In genomic region chr2:96797066-96797625, GRCh38 we compare ENCODE assay signal across 33 cellular contexts.
"Had no signal": no experiment of that assay in that cellular context is flagged by ENCODE, and none has a peak within 500 bp of the region (broad histone marks: within the 10 kb centered on the region; RNA-seq: fewer than 3 reads in every experiment).

No MANE protein-coding gene starts in this region.

- H3K4me3 Mint-ChIP-seq: activated CD4-positive, alpha-beta T cell treated with anti-CD3 and anti-CD28 coated beads for 36 hours; activated CD4-positive, alpha-beta T cell treated with anti-CD3 and anti-CD28 coated beads, Interleukin-2, amount 10 ng/mL, durations not matched to agents 7 days and 5 days; activated CD8-positive, alpha-beta T cell treated with anti-CD3 and anti-CD28 coated beads, Interleukin-2, amount 10 ng/mL, durations not matched to agents 7 days and 5 days; activated naive CD4-positive, alpha-beta T cell treated with anti-CD3 and anti-CD28 coated beads for 36 hours; activated T-cell treated with anti-CD3 and anti-CD28 coated beads, Interleukin-2, amount 50 U/mL, for 24 hours; activated T-helper 1 cell treated with anti-CD3 and anti-CD28 coated beads, Interleukin-12 subunit alpha, Interleukin-12 subunit beta, Interleukin-2, Interleukin-4 antibody, amounts not matched to agents 30 ng/mL and 10 ng/mL and 1 ng/mL, durations not matched to agents 14 hours and 24 hours and 36 hours; brain; IgD-negative memory B cell; T-helper 1 cell treated with Interleukin-12 subunit alpha and Interleukin-12 subunit beta and Interleukin-4 antibody, amounts not matched to agents 30 μg/mL and 1 μg/mL, for 36 hours; T-helper 2 cell treated with Interferon-gamma antibody and Interleukin-4, amounts not matched to agents 5 μg/mL and 100 μg/mL, for 36 hours; WTC11 had no signal

- H3K27me3 Mint-ChIP-seq: activated CD4-positive, alpha-beta T cell treated with anti-CD3 and anti-CD28 coated beads for 36 hours; activated CD4-positive, alpha-beta T cell treated with anti-CD3 and anti-CD28 coated beads, Interleukin-2, amount 10 ng/mL, durations not matched to agents 7 days and 5 days; activated T-cell treated with anti-CD3 and anti-CD28 coated beads, Interleukin-2, amount 50 U/mL, for 24 hours; brain; IgD-negative memory B cell had no signal

- H3K27me3 ChIP-seq: adrenal gland, MG63, SJSA1 had no signal

- H3K27ac Mint-ChIP-seq: activated CD4-positive, alpha-beta T cell treated with anti-CD3 and anti-CD28 coated beads for 36 hours; activated CD4-positive, alpha-beta T cell treated with anti-CD3 and anti-CD28 coated beads, Interleukin-2, amount 10 ng/mL, durations not matched to agents 7 days and 5 days; activated CD8-positive, alpha-beta T cell treated with anti-CD3 and anti-CD28 coated beads, Interleukin-2, amount 10 ng/mL, durations not matched to agents 7 days and 5 days; activated naive CD4-positive, alpha-beta T cell treated with anti-CD3 and anti-CD28 coated beads for 36 hours; activated T-cell treated with anti-CD3 and anti-CD28 coated beads, Interleukin-2, amount 50 U/mL, for 24 hours; activated T-helper 1 cell treated with anti-CD3 and anti-CD28 coated beads, Interleukin-12 subunit alpha, Interleukin-12 subunit beta, Interleukin-2, Interleukin-4 antibody, amounts not matched to agents 30 ng/mL and 10 ng/mL and 1 ng/mL, durations not matched to agents 14 hours and 24 hours and 36 hours; brain; IgD-negative memory B cell; T-helper 1 cell treated with Interleukin-12 subunit alpha and Interleukin-12 subunit beta and Interleukin-4 antibody, amounts not matched to agents 30 μg/mL and 1 μg/mL, for 36 hours; T-helper 2 cell treated with Interferon-gamma antibody and Interleukin-4, amounts not matched to agents 5 μg/mL and 100 μg/mL, for 36 hours; WTC11 had no signal

- H3K9me3 Mint-ChIP-seq: activated CD4-positive, alpha-beta T cell treated with anti-CD3 and anti-CD28 coated beads, Interleukin-2, amount 10 ng/mL, durations not matched to agents 7 days and 5 days; activated naive CD4-positive, alpha-beta T cell treated with anti-CD3 and anti-CD28 coated beads for 36 hours; activated naive CD4-positive, alpha-beta T cell treated with anti-CD3 and anti-CD28 coated beads, Interleukin-2, amount 50 U/mL, for 72 hours; activated T-cell treated with anti-CD3 and anti-CD28 coated beads, Interleukin-2, amount 50 U/mL, for 24 hours; activated T-helper 1 cell treated with anti-CD3 and anti-CD28 coated beads, Interleukin-12 subunit alpha, Interleukin-12 subunit beta, Interleukin-2, Interleukin-4 antibody, amounts not matched to agents 30 ng/mL and 10 ng/mL and 1 ng/mL, durations not matched to agents 14 hours and 24 hours and 36 hours; brain; IgD-negative memory B cell; T-helper 1 cell treated with Interleukin-12 subunit alpha and Interleukin-12 subunit beta and Interleukin-4 antibody, amounts not matched to agents 30 μg/mL and 1 μg/mL, for 36 hours; T-helper 2 cell treated with Interferon-gamma antibody and Interleukin-4, amounts not matched to agents 5 μg/mL and 100 μg/mL, for 36 hours; WTC11 had no signal

- H3K4me3 ChIP-seq: adrenal gland, MG63, SJSA1 had no signal

- H3K36me3 Mint-ChIP-seq: activated naive CD4-positive, alpha-beta T cell treated with anti-CD3 and anti-CD28 coated beads, Interleukin-2, amount 50 U/mL, for 72 hours; brain; WTC11 had no signal

- H3K4me1 Mint-ChIP-seq: activated CD4-positive, alpha-beta T cell treated with anti-CD3 and anti-CD28 coated beads for 36 hours; activated CD4-positive, alpha-beta T cell treated with anti-CD3 and anti-CD28 coated beads, Interleukin-2, amount 10 ng/mL, durations not matched to agents 7 days and 5 days had no signal

- H3K27ac ChIP-seq: adrenal gland, SJSA1 had no signal

- FAIRE-seq: bronchial epithelial cell, TTC549 had no signal

- H3K4me2 ChIP-seq: SK-N-SH had no signal

- H3K36me3 ChIP-seq: MG63 had no signal

- H3K9me3 ChIP-seq: adrenal gland, MG63, SK-N-SH had no signal

- H3K9ac ChIP-seq: SK-N-SH had no signal

- H3K4me1 ChIP-seq: SJSA1 had no signal

- DNase-seq: activated CD4-positive, alpha-beta T cell treated with anti-CD3 and anti-CD28 coated beads for 36 hours; activated CD4-positive, alpha-beta T cell treated with anti-CD3 and anti-CD28 coated beads, Interleukin-2, amount 10 ng/mL, durations not matched to agents 7 days and 5 days; activated CD4-positive, alpha-beta T cell treated with anti-CD3 and anti-CD28 coated beads, Interleukin-2, amount 50 U/mL, for 48 hours; activated CD8-positive, alpha-beta T cell treated with anti-CD3 and anti-CD28 coated beads, Interleukin-2, amount 10 ng/mL, durations not matched to agents 7 days and 5 days; activated gamma-delta T cell treated with Interleukin-2 at 50 U/mL for 16 hours; activated naive CD4-positive, alpha-beta T cell treated with anti-CD3 and anti-CD28 coated beads for 36 hours; activated T-cell treated with anti-CD3 and anti-CD28 coated beads, Interleukin-2, amount 50 U/mL, for 24 hours; adrenal gland; caudate nucleus; Karpas-422; KBM-7; MG63; NCI-H1048; NCI-H1105 treated with DMSO at 0.1 percent for 48 hours; NCI-H1436; NCI-H1694; NCI-H1930; NCI-H2081 treated with DMSO at 0.1 percent for 48 hours; NCI-H345; NCI-H524 treated with DMSO at 0.1 percent for 48 hours; NK-92 treated with Interleukin-12 subunit alpha and Interleukin-12 subunit beta, amount 100 ng/mL, for 24 hours; SHP77 treated with DMSO at 0.1 percent for 48 hours; SK-N-SH had no signal
